ENCODE assay signal across 1 cellular context in the genomic region with DNA sequence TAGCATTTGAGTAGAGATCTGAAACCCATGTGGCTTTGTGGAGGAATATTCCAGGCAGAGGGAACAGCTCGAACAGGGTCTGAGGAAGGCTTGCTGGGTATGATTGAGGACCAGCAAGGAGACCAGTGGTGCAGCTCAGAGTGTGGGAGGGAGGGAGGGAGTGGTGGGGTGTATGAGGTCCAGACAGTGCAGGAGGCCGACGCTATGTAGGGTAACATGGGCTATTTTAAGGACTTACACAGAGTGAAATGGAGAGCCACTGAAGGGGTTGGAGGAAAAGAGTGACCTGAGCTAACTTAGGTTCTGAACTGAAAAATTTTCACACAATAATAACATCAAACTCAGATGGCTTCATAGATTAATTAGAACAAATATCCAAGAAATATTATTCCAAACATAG.
TF ChIP-seq lines count a peak whose summit lies in the region.

No MANE protein-coding gene starts in this region.

TF ChIP-seq in IMR-90, 13 proteins besides CTCF, POLR2A, EP300 and RAD21:
- TF ChIP-seq FOS (IDR thresholded peaks at IDR 0.05; ENCODE audit: low read depth, low read length) (no peak), CHD1 (IDR thresholded peaks at IDR 0.05; ENCODE audit: low read depth, low read length) (no peak), RFX5 (IDR thresholded peaks at IDR 0.05; ENCODE audit: low read depth, low read length) (no peak), NFE2L2 (IDR thresholded peaks at IDR 0.05; ENCODE audit: low read depth, low read length) (no peak), BHLHE40 (IDR thresholded peaks at IDR 0.05; ENCODE audit: low read depth, low read length) (no peak), RCOR1 (IDR thresholded peaks at IDR 0.05; ENCODE audit: insufficient replicate concordance, low read length) (no peak), MAZ (IDR thresholded peaks at IDR 0.05; ENCODE audit: borderline replicate concordance, low read depth, low read length) (no peak)
- TF ChIP-seq, protein P1, sequence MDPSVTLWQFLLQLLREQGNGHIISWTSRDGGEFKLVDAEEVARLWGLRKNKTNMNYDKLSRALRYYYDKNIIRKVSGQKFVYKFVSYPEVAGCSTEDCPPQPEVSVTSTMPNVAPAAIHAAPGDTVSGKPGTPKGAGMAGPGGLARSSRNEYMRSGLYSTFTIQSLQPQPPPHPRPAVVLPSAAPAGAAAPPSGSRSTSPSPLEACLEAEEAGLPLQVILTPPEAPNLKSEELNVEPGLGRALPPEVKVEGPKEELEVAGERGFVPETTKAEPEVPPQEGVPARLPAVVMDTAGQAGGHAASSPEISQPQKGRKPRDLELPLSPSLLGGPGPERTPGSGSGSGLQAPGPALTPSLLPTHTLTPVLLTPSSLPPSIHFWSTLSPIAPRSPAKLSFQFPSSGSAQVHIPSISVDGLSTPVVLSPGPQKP (IDR thresholded peaks at IDR 0.05; ENCODE audit: borderline replicate concordance, low read depth, low read length), result no peak
